Comparison of ENCODE assay signal across 10 cellular contexts in genomic region chr2:70719231-70719630, GRCh38. TPM values are rescaled to one million over a fixed set of nuclear protein-coding genes. Genes with fewer than 3 reads are reported as not detected.
"Had no signal": no experiment of that assay in that cellular context is flagged by ENCODE, and none has a peak within 500 bp of the region (broad histone marks: within the 10 kb centered on the region; RNA-seq: fewer than 3 reads in every experiment).

No MANE protein-coding gene starts in this region.

- H3K36me3 ChIP-seq: HAP-1 had no signal

- H3K4me3 Mint-ChIP-seq: GM23338, HFFc6, IgD-negative memory B cell had no signal

- FAIRE-seq: H1, H54, HepG2 had no signal

- H3K27ac ChIP-seq: HL-60 had no signal

- H3K9me3 Mint-ChIP-seq: GM23338, HFFc6, IgD-negative memory B cell had no signal

- ATAC-seq: GM23338, HCT116, HepG2 had no signal

- H3K27me3 Mint-ChIP-seq: IgD-negative memory B cell had no signal

- H2AFZ ChIP-seq: GM23338 had no signal

- H3K9me3 ChIP-seq: HAP-1 had no signal

- DNase-seq: HFFc6, KG1 had no signal

- H3K4me3 ChIP-seq: GM23338, HAP-1 had no signal

- H3K4me2 ChIP-seq: GM23338 had no signal

- H3K27ac Mint-ChIP-seq: HFFc6 had no signal

RNA-seq across cellular contexts. Expression of gene ADD2, which starts 48.8 kb away (rescaled TPM):
- total RNA-seq: HFFc6 had no signal
